ENCODE assay signal across 22 cellular contexts in genomic region chr15:32120577-32121465, GRCh38.
"Had no signal": no experiment of that assay in that cellular context is flagged by ENCODE, and none has a peak within 500 bp of the region (broad histone marks: within the 10 kb centered on the region; RNA-seq: fewer than 3 reads in every experiment).

No MANE protein-coding gene starts in this region.

- DNase-seq: activated CD4-positive, alpha-beta memory T cell treated with anti-CD3 and anti-CD28 coated beads, Interleukin-2, amount 10 ng/mL, durations not matched to agents 7 days and 5 days; activated CD4-positive, alpha-beta T cell treated with anti-CD3 and anti-CD28 coated beads, Interleukin-2, amount 50 U/mL, for 1 hour; activated CD4-positive, CD25-positive, alpha-beta regulatory T cell; activated gamma-delta T cell treated with Interleukin-2 at 50 U/mL for 16 hours; activated naive CD4-positive, alpha-beta T cell treated with anti-CD3 and anti-CD28 coated beads, Interleukin-2, amount 10 ng/mL, durations not matched to agents 7 days and 5 days; activated naive CD8-positive, alpha-beta T cell treated with anti-CD3 and anti-CD28 coated beads for 36 hours; activated T-cell treated with anti-CD3 and anti-CD28 coated beads for 4 hours; activated T-cell treated with anti-CD3 and anti-CD28 coated beads, Interleukin-2, amount 50 U/mL, for 48 hours; MV-4-11; NCI-H1105; NCI-H1436; NCI-H1694 treated with DMSO at 0.1 percent for 48 hours; NCI-H2029 treated with DMSO at 0.1 percent for 48 hours; NCI-H345; NCI-H510A; NCI-H526 treated with DMSO at 0.1 percent for 48 hours; NCI-H82; PC-9; SHP77 treated with DMSO at 0.1 percent for 48 hours; T-helper 17 cell had no signal

- H3K4me3 ChIP-seq: PC-9 had no signal

- ATAC-seq: T-helper 17 cell had no signal

- H2AFZ ChIP-seq: PC-9 had no signal

- H3K4me2 ChIP-seq: KMS-11, PC-9 had no signal

- H3K9ac ChIP-seq: KMS-11 had no signal

- H3K27ac ChIP-seq: KMS-11, PC-9, VCaP had no signal
